In the genomic region with DNA sequence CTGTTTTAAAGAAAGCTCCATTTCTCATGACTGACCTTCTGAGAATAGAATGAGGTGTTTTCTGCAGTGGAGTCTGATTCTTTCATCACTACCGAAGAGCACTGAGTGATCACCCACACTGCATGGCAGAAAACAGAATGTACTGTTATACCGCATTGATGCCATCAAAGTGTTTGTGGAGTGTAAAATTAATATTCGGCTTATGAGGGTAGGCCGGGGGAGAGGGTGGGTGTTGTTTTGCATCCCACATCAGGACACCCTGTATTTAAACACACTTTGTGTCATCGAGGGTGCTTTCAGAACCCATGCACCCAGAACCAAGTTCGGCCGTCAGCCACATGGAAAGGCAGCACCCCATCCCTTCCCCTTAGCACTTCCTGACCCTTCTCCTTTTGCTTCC, we compare ENCODE assay signal across 11 cellular contexts. TPM values are rescaled to one million over a fixed set of nuclear protein-coding genes. Genes with fewer than 3 reads are reported as not detected.
A peak's percentile ranks its signal among the peaks of the same experiment; 100 is the strongest.
DNase-seq lines count a peak whose midpoint lies in the region; ATAC-seq, FAIRE-seq and TF ChIP-seq lines count a peak whose summit lies in the region.
"Had no signal": no experiment of that assay in that cellular context is flagged by ENCODE, and none has a peak within 500 bp of the region (broad histone marks: within the 10 kb centered on the region; RNA-seq: fewer than 3 reads in every experiment).

No MANE protein-coding gene starts in this region.

- no peaks in the 10 kb centered on the region for H4K20me1 ChIP-seq in HepG2 (ENCODE audit: insufficient read depth, low read length)

- H3K4me3 ChIP-seq in right lobe of liver = no peak overlapping the region
- H3K4me3 ChIP-seq in HepG2 (replicated peaks in 1 of 3; ENCODE audit: insufficient read depth in 1 of 3, low read depth in 2 of 3, low read length in 3 of 3) = no peak overlapping the region
- H3K4me3 ChIP-seq: SJSA1 had no signal

- H3K9me3 ChIP-seq in right lobe of liver (no peaks in the 10 kb centered on the region), HepG2 (ENCODE audit: low read length) (no peaks in the 10 kb centered on the region)
- H3K9me3 ChIP-seq: SJSA1 had no signal

- peak overlapping the region; percentile 96 for H3K27ac Mint-ChIP-seq in activated naive CD8-positive, alpha-beta T cell treated with anti-CD3 and anti-CD28 coated beads, Interleukin-2, amount 50 U/mL, for 24 hours

- H3K36me3 Mint-ChIP-seq in activated naive CD8-positive, alpha-beta T cell treated with anti-CD3 and anti-CD28 coated beads, Interleukin-2, amount 50 U/mL, for 24 hours (ENCODE audit: low read depth) = peaks cover 2% of the 10 kb centered on the region

- TF ChIP-seq POLR2A in right lobe of liver (IDR thresholded peaks at IDR 0.05) = peak; percentile 16
- no peak for TF ChIP-seq POLR2A in HepG2 (IDR thresholded peaks at IDR 0.05; ENCODE audit: insufficient read depth in 1 of 2, low read depth in 2 of 2, low read length in 2 of 2)

- H3K4me1 ChIP-seq in right lobe of liver (peaks cover 0 to 47% (median 20%) of the 10 kb centered on the region in 4 donors), HepG2 (ENCODE audit: insufficient read depth, low read length) (no peaks in the 10 kb centered on the region), foreskin keratinocyte (no peaks in the 10 kb centered on the region)

- no peak overlapping the region for H3K4me2 ChIP-seq in HepG2 (ENCODE audit: low read depth, low read length)

- TF ChIP-seq CTCF in right lobe of liver (IDR thresholded peaks at IDR 0.05) (no peak), HepG2 (CRISPR knock-in tag; IDR thresholded peaks at IDR 0.05) (no peak), foreskin keratinocyte (conservative IDR thresholded peaks at IDR 0.05) (no peak)

- H3K79me2 ChIP-seq in HepG2 (ENCODE audit: insufficient read depth, low read length) = no peaks in the 10 kb centered on the region

- H2AFZ ChIP-seq in HepG2 (ENCODE audit: low read length) = no peak overlapping the region

- CTCF ChIA-PET in HepG2 (lab: Yijun Ruan, JAX; ENCODE audit: low intra/inter-chr PET ratio, low total read pairs) = no interaction called here

- POLR2A ChIA-PET in HepG2 (lab: Yijun Ruan, JAX) = no interaction called here

- in situ Hi-C loops in HepG2 (cut with HindIII; ENCODE audit: extremely low pct_ligation_motif_present, low pct_unique_long_range_greater_than_20kb) (loop anchor here (5.0 kb wide), 2 partner anchors 341 to 451 kb away; no protein-coding TSS in a partner anchor), G401 (cut with HindIII; ENCODE audit: low sequenced_read_pairs) (loop anchor here (25.0 kb wide), 1 partner anchor 341 kb away; no protein-coding TSS in a partner anchor)

- no peaks in the 10 kb centered on the region for H3K27me3 Mint-ChIP-seq in activated naive CD8-positive, alpha-beta T cell treated with anti-CD3 and anti-CD28 coated beads, Interleukin-2, amount 50 U/mL, for 24 hours

- no peak for TF ChIP-seq EP300 in HepG2 (IDR thresholded peaks at IDR 0.05; ENCODE audit: low read depth in 2 of 2, low read length in 2 of 2)
- TF ChIP-seq EP300 in HepG2 (CRISPR knock-in tag; IDR thresholded peaks at IDR 0.05; ENCODE audit: borderline replicate concordance) = no peak

- H3K27me3 ChIP-seq in right lobe of liver = no peaks in the 10 kb centered on the region
- peaks cover 1 to 37% of the 10 kb centered on the region in 2 experiments; a peak in 3 of 5 replicates for H3K27me3 ChIP-seq in HepG2 (ENCODE audit: control insufficient read depth in 1 of 2, insufficient read depth in 2 of 2, low read length in 2 of 2)
- H3K27me3 ChIP-seq in foreskin keratinocyte = no peaks in the 10 kb centered on the region
- H3K27me3 ChIP-seq: SJSA1 had no signal

- no peaks in the 10 kb centered on the region for H3K9me3 Mint-ChIP-seq in activated naive CD8-positive, alpha-beta T cell treated with anti-CD3 and anti-CD28 coated beads, Interleukin-2, amount 50 U/mL, for 24 hours

- no peak for DNase-seq in right lobe of liver
- no peak for DNase-seq in HepG2 (ENCODE audit: low spot score)
- DNase-seq in activated naive CD8-positive, alpha-beta T cell treated with anti-CD3 and anti-CD28 coated beads, Interleukin-2, amount 50 U/mL, for 24 hours = no peak
- DNase-seq in AG08395 (ENCODE audit: low spot score) = no peak
- DNase-seq in foreskin keratinocyte = no peak
- DNase-seq in NCI-H69 (lab: John Stamatoyannopoulos, UW) = no peak
- DNase-seq in G401 (ENCODE audit: low spot score) = no peak
- DNase-seq: NCI-H2029 had no signal

- intact Hi-C loops in right lobe of liver (cut with DNase I) = no loop called here
- intact Hi-C loops in HepG2 (cut with micrococcal nuclease; ENCODE audit: unreplicated experiment) = no loop called here

- H3K9ac ChIP-seq in HepG2 (ENCODE audit: insufficient read depth, low read depth, low read length) = no peak overlapping the region

- H3K27ac ChIP-seq in right lobe of liver (no peak overlapping the region), HepG2 (ENCODE audit: extremely low read length, insufficient read depth, low read length) (no peak overlapping the region), foreskin keratinocyte (no peak overlapping the region)
- H3K27ac ChIP-seq: C4-2B, SJSA1 had no signal

- BruUV-seq in HepG2 (replicated peaks; lab: Mats Ljungman, UMichigan) = no TSS peak

- no peaks in the 10 kb centered on the region for H3K36me3 ChIP-seq in right lobe of liver
- H3K36me3 ChIP-seq in HepG2 (replicated peaks in 1 of 2; ENCODE audit: control insufficient read depth in 1 of 2, insufficient read depth in 2 of 2, low read length in 2 of 2) = no peaks in the 10 kb centered on the region
- H3K36me3 ChIP-seq: SJSA1 had no signal

- no peak for FAIRE-seq in HepG2 (lab: Jason Lieb, UNC)

- ATAC-seq in right lobe of liver = no peak
- no peak for ATAC-seq in HepG2
- peak; percentile 31 for ATAC-seq in HG03108 (IDR thresholded peaks at IDR 0.05; ENCODE audit: unreplicated experiment)
- ATAC-seq in activated naive CD8-positive, alpha-beta T cell treated with anti-CD3 and anti-CD28 coated beads, Interleukin-2, amount 50 U/mL, for 24 hours = peak; percentile 27
- no peak for ATAC-seq in foreskin keratinocyte

- TF ChIP-seq RAD21 in HepG2 (CRISPR knock-in tag; IDR thresholded peaks at IDR 0.05) = no peak

- peak overlapping the region; percentile 75 for H3K4me3 Mint-ChIP-seq in activated naive CD8-positive, alpha-beta T cell treated with anti-CD3 and anti-CD28 coated beads, Interleukin-2, amount 50 U/mL, for 24 hours

- 81% methylated on average over 2 of the region's 7 CpGs for WGBS in right lobe of liver (ENCODE audit: insufficient coverage, low coverage, low lambda C conversion rate, missing lambda C conversion rate)
- 17% methylated on average over 7 of the region's 7 CpGs for WGBS in HepG2 (ENCODE audit: low lambda C conversion rate)

- H3K4me1 Mint-ChIP-seq in activated naive CD8-positive, alpha-beta T cell treated with anti-CD3 and anti-CD28 coated beads, Interleukin-2, amount 50 U/mL, for 24 hours = peaks cover 84% of the 10 kb centered on the region

TF ChIP-seq in HepG2, 621 proteins besides CTCF, POLR2A, EP300 and RAD21 (continues in another document):
- TF ChIP-seq, protein P1, sequence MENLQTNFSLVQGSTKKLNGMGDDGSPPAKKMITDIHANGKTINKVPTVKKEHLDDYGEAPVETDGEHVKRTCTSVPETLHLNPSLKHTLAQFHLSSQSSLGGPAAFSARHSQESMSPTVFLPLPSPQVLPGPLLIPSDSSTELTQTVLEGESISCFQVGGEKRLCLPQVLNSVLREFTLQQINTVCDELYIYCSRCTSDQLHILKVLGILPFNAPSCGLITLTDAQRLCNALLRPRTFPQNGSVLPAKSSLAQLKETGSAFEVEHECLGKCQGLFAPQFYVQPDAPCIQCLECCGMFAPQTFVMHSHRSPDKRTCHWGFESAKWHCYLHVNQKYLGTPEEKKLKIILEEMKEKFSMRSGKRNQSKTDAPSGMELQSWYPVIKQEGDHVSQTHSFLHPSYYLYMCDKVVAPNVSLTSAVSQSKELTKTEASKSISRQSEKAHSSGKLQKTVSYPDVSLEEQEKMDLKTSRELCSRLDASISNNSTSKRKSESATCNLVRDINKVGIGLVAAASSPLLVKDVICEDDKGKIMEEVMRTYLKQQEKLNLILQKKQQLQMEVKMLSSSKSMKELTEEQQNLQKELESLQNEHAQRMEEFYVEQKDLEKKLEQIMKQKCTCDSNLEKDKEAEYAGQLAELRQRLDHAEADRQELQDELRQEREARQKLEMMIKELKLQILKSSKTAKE (CRISPR knock-in tag; IDR thresholded peaks at IDR 0.05; ENCODE audit: borderline replicate concordance) = no peak

RNA-seq across cellular contexts. Expression of gene ETS1, which starts 41.3 kb away (rescaled TPM):
- total RNA-seq in right lobe of liver = 10 to 100 TPM; 14.2 to 37.2 (median 23.3) TPM
- 0.18 and 0.20 TPM in 2 replicates for total RNA-seq in HepG2 (2016; rRNA removed; fragmentation: Illumina TruSeq; extraction: Trizol)
- total RNA-seq in HepG2 (2016; cell fraction: cytosol; rRNA removed; fragmentation: Illumina TruSeq; extraction: Trizol; ENCODE audit: low read depth) = 0.09 and 0.10 TPM in 2 replicates
- total RNA-seq in HepG2 (2016; cell fraction: insoluble cytoplasmic fraction; rRNA removed; fragmentation: Illumina TruSeq; extraction: Trizol) = 0.25 and 0.26 TPM in 2 replicates
- 0.09 and 0.14 TPM in 2 replicates for total RNA-seq in HepG2 (2016; cell fraction: membrane; rRNA removed; fragmentation: Illumina TruSeq; extraction: Trizol)
- total RNA-seq in HepG2 (2016; cell fraction: nucleus; rRNA removed; fragmentation: Illumina TruSeq; extraction: Trizol) = 0.12 and 0.13 TPM in 2 replicates
- 0.12 and 0.34 TPM in 2 replicates for polyA plus RNA-seq in HepG2 (2011; rRNA removed)
- 0.21 TPM in 2 replicates for polyA plus RNA-seq in HepG2 (2011; cell fraction: cytosol; rRNA removed)
- 0.14 and 0.26 TPM in 2 replicates for polyA plus RNA-seq in HepG2 (2011; cell fraction: nucleus; rRNA removed)
- polyA plus RNA-seq in HepG2 (2012) = 0.25 and 0.81 TPM in 2 replicates
- polyA plus RNA-seq in HepG2 (2016; cell fraction: cytosol; fragmentation: Illumina TruSeq; extraction: Trizol; ENCODE audit: low read depth) = not detected in 2 replicates
- polyA plus RNA-seq in HepG2 (2016; cell fraction: insoluble cytoplasmic fraction; fragmentation: Illumina TruSeq; extraction: Trizol; ENCODE audit: low read depth) = 0.21 and 0.23 TPM in 2 replicates
- polyA plus RNA-seq in HepG2 (2016; cell fraction: membrane; fragmentation: Illumina TruSeq; extraction: Trizol; ENCODE audit: low read depth) = 0.03 and 0.06 TPM in 2 replicates
- 0.17 and 0.18 TPM in 2 replicates for polyA plus RNA-seq in HepG2 (2016; cell fraction: nucleus; fragmentation: Illumina TruSeq; extraction: Trizol; ENCODE audit: insufficient read depth, low read depth)
- 0.08 and 8.3 TPM in 2 replicates for polyA minus RNA-seq in HepG2 (2011; rRNA and poly(A)+ RNA removed; ENCODE audit: low replicate concordance)
- polyA minus RNA-seq in HepG2 (2011; cell fraction: cytosol; rRNA and poly(A)+ RNA removed) = 0.44 and 0.49 TPM in 2 replicates
- 0.62 and 0.64 TPM in 2 replicates for polyA minus RNA-seq in HepG2 (2011; cell fraction: nucleus; rRNA and poly(A)+ RNA removed)
- total RNA-seq in foreskin keratinocyte = 125 and 134 TPM in 2 replicates
- 29.0 and 33.9 TPM in 2 replicates for polyA plus RNA-seq in foreskin keratinocyte
- 50.3 and 61.7 TPM in 2 replicates for total RNA-seq in G401 (2014; rRNA removed; shearing (Covaris generic))

Comparison
In these comparisons a context has a peak if more than half of its experiments do, and no peak if none do; other contexts are left out.
1. RNA of gene ETS1, which starts 41.3 kb away (total RNA-seq): 125 to 134 TPM in foreskin keratinocyte, 50.3 to 61.7 TPM in G401 and 14.2 to 37.2 TPM in right lobe of liver; 0.09 to 0.26 TPM in HepG2; every median in the first group is over 10 times any median in the second.
2. ATAC-seq: peak in HG03108 (single experiment) and activated naive CD8-positive, alpha-beta T cell treated with anti-CD3 and anti-CD28 coated beads, Interleukin-2, amount 50 U/mL, for 24 hours (single experiment); none in right lobe of liver (0 of 4), HepG2 (single experiment) and foreskin keratinocyte (single experiment).